35 cellular contexts compared by ENCODE assay signal in the genomic region with DNA sequence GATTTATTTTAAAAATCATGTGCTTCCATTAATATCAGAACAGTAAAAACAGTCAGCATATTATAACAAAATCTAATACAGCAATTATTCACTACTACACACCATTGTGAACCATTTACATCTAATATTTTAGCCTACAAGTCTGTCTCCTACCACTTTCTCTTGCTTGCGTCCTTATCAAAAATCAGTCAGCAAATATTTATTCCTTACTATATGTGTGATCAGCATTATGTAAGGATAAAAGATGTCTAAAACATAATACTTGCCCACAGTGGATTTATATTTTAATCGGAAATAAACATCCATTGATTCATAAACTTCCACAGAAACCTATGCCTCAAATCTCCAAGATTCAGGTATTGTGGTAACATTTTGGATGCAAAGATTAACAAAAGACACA.
"Had no signal": no experiment of that assay in that cellular context is flagged by ENCODE, and none has a peak within 500 bp of the region (broad histone marks: within the 10 kb centered on the region; RNA-seq: fewer than 3 reads in every experiment).

No MANE protein-coding gene starts in this region.

- H3K36me3 ChIP-seq: MG63 had no signal

- DNase-seq: Karpas-422, Kasumi-1, MG63, MM.1S, MV-4-11, NCI-H1048, NCI-H1092, NCI-H1092 treated with DMSO at 0.1 percent for 48 hours, NCI-H1105, NCI-H1105 treated with DMSO at 0.1 percent for 48 hours, NCI-H1417, NCI-H1417 treated with DMSO at 0.1 percent for 48 hours, NCI-H1436, NCI-H1436 treated with DMSO at 0.1 percent for 48 hours, NCI-H146, NCI-H1694, NCI-H1694 treated with DMSO at 0.1 percent for 48 hours, NCI-H187, NCI-H187 treated with DMSO at 0.1 percent for 48 hours, NCI-H1930, NCI-H2029, NCI-H2029 treated with DMSO at 0.1 percent for 48 hours, NCI-H2081, NCI-H2081 treated with DMSO at 0.1 percent for 48 hours, NCI-H2107, NCI-H2171, NCI-H2171 treated with DMSO at 0.1 percent for 48 hours, NCI-H2227 treated with DMSO at 0.1 percent for 48 hours, NCI-H226, NCI-H345, NCI-H446, NCI-H446 treated with DMSO at 0.1 percent for 48 hours, NCI-H510A, NCI-H510A treated with DMSO at 0.1 percent for 48 hours, NCI-H524 had no signal

- H3K27me3 ChIP-seq: MG63 had no signal

- H3K9me3 ChIP-seq: MG63 had no signal

- H3K4me3 ChIP-seq: MG63 had no signal
